ENCODE assay signal across 5 cellular contexts in genomic region chr17:14051692-14052091, GRCh38.
"Had no signal": no experiment of that assay in that cellular context is flagged by ENCODE, and none has a peak within 500 bp of the region (broad histone marks: within the 10 kb centered on the region; RNA-seq: fewer than 3 reads in every experiment).

No MANE protein-coding gene starts in this region.

- H2AFZ ChIP-seq: GM23338 had no signal

- H3K4me2 ChIP-seq: GM23338 had no signal

- H3K4me3 ChIP-seq: GM23338 had no signal

- H3K27ac ChIP-seq: HL-60 had no signal

- DNase-seq: H9, HCEC 1CT, KBM-7 had no signal
